Comparison of ENCODE assay signal across 8 cellular contexts in genomic region chr2:48601349-48601748, GRCh38. TPM values are rescaled to one million over a fixed set of nuclear protein-coding genes. Genes with fewer than 3 reads are reported as not detected.
DNase-seq lines count a peak whose midpoint lies in the region; ATAC-seq, FAIRE-seq and TF ChIP-seq lines count a peak whose summit lies in the region.

No MANE protein-coding gene starts in this region.

- H3K79me2 ChIP-seq in H1 (ENCODE audit: control insufficient read depth in 1 of 2, insufficient read depth in 2 of 2, low read length in 2 of 2), result no peaks in the 10 kb centered on the region

- TF ChIP-seq CTCF in H1 (IDR thresholded peaks at IDR 0.05; ENCODE audit: control extremely low read depth in 1 of 3, insufficient read depth in 1 of 3, low read depth in 1 of 3, low read length in 3 of 3) (peak; percentile 71 to 79 (median 74)), retinal pigment epithelial cell (conservative IDR thresholded peaks at IDR 0.05; ENCODE audit: low read depth, low read length) (peak; percentile 75)

- no peak overlapping the region for H3K14ac ChIP-seq in H1 (ENCODE audit: insufficient read length)

- H4K20me1 ChIP-seq in H1 (replicated peaks in 1 of 2; ENCODE audit: control insufficient read depth in 1 of 2, insufficient read depth in 2 of 2, low read length in 2 of 2), result no peaks in the 10 kb centered on the region

- no peak overlapping the region for H3K18ac ChIP-seq in H1 (ENCODE audit: extremely low read depth, low read length)

- CTCF ChIA-PET in H1 (lab: Charles Lee; ENCODE audit: partially characterized antibody), result interaction anchor here (0.9 to 2.4 kb wide), 8 partner anchors 10 to 355 kb away, joined by 3 to 16 read pairs (median 8); partner anchors contain the start of gene GTF2A1L

- H3K36me3 ChIP-seq in H1 (ENCODE audit: control insufficient read depth in 2 of 4, insufficient read depth in 4 of 4, low read length in 3 of 4), result no peaks in the 10 kb centered on the region; a peak in 3 of 8 replicates

- H2BK5ac ChIP-seq in H1 (ENCODE audit: low read depth, low read length), result no peak overlapping the region

- H4K8ac ChIP-seq in H1 (ENCODE audit: extremely low read depth, insufficient read depth, low read length), result no peak overlapping the region

- no peaks in the 10 kb centered on the region for H3K4me1 ChIP-seq in H1 (replicated peaks in 1 of 4; ENCODE audit: control insufficient read depth in 3 of 4, insufficient read depth in 4 of 4, low read length in 3 of 4)

- H3K27ac ChIP-seq in H1 (ENCODE audit: low read depth, low read length), result no peak overlapping the region

- peak; percentile 55 for ATAC-seq in GM19035 (IDR thresholded peaks at IDR 0.05; ENCODE audit: unreplicated experiment)

- no peak overlapping the region for H4K91ac ChIP-seq in H1 (replicated peaks; ENCODE audit: insufficient read length, low read length)

- H2BK20ac ChIP-seq in H1 (ENCODE audit: low read length), result no peak overlapping the region

- TF ChIP-seq POLR2A in H1 (IDR thresholded peaks at IDR 0.05; ENCODE audit: control extremely low read depth in 1 of 2, low read depth in 2 of 2, low read length in 2 of 2), result no peak

- no peak overlapping the region for H2BK120ac ChIP-seq in H1 (replicated peaks; ENCODE audit: low read depth, low read length)

- TF ChIP-seq EP300 in H1 (IDR thresholded peaks at IDR 0.05; ENCODE audit: borderline replicate concordance in 1 of 2, low read depth in 2 of 2, low read length in 2 of 2), result no peak

- H3K23ac ChIP-seq in H1 (ENCODE audit: insufficient read length), result no peak overlapping the region

- no peak overlapping the region for H3K56ac ChIP-seq in H1 (replicated peaks; ENCODE audit: insufficient read length, low read depth, low read length)

- no peaks in the 10 kb centered on the region for H3K27me3 ChIP-seq in H1 (replicated peaks in 1 of 4; ENCODE audit: control insufficient read depth in 3 of 4, extremely low read depth in 1 of 4, insufficient read depth in 3 of 4, low read length in 3 of 4)

- H3K4ac ChIP-seq in H1 (replicated peaks; ENCODE audit: insufficient read length, low read depth, low read length), result no peak overlapping the region

- H3K4me3 ChIP-seq in H1 (ENCODE audit: extremely low read depth in 1 of 4, insufficient read depth in 2 of 4, low read depth in 3 of 4, low read length in 4 of 4), result no peak overlapping the region
- no peak overlapping the region for H3K4me3 ChIP-seq in retinal pigment epithelial cell (ENCODE audit: low read length)

- POLR2A ChIA-PET in H1 (lab: Charles Lee; ENCODE audit: partially characterized antibody), result no interaction called here

- no peak overlapping the region for H4K5ac ChIP-seq in H1 (ENCODE audit: insufficient read length, low read depth, low read length)

- H3K9me3 ChIP-seq in H1 (ENCODE audit: insufficient read depth in 2 of 2, low read depth in 1 of 2, low read length in 1 of 2), result no peaks in the 10 kb centered on the region

- H3K4me2 ChIP-seq in H1 (ENCODE audit: insufficient read depth in 1 of 2, low read depth in 2 of 2, low read length in 2 of 2), result no peak overlapping the region

- H2AK5ac ChIP-seq in H1 (ENCODE audit: low read depth, low read length), result no peak overlapping the region

- H2BK15ac ChIP-seq in H1 (ENCODE audit: low read length), result no peak overlapping the region

- peak; percentile 86 to 88 for TF ChIP-seq RAD21 in H1 (IDR thresholded peaks at IDR 0.05 in 1 of 2, conservative IDR thresholded peaks at IDR 0.05 in 1 of 2; ENCODE audit: low read depth in 2 of 2, low read length in 2 of 2)

- H2AFZ ChIP-seq in H1 (ENCODE audit: low read length), result no peak overlapping the region

- no peaks in the 10 kb centered on the region for H3K79me1 ChIP-seq in H1 (ENCODE audit: low read depth, low read length)

- WGBS in H1 (ENCODE audit: extremely low coverage in 1 of 2, insufficient coverage in 1 of 2, insufficient read length in 1 of 2, insufficient replicate concordance in 2 of 2, low coverage in 1 of 2, low lambda C conversion rate in 2 of 2, missing lambda C conversion rate in 1 of 2), 2 experiments, result 63% methylated on average over 7 of the region's 7 CpGs; no CpG with 5 or more reads in 1 of the 2 experiments

- no peak overlapping the region for H2BK12ac ChIP-seq in H1 (ENCODE audit: low read depth, low read length)

- no peaks in the 10 kb centered on the region; the same call in 1 of the 2 replicates for H3K23me2 ChIP-seq in H1 (ENCODE audit: low read depth, low read length)

- DNase-seq in Ammon's horn (ENCODE audit: low spot score) (peak; percentile 52), NCI-H510A treated with DMSO at 0.1 percent for 48 hours (lab: John Stamatoyannopoulos, UW) (peak; percentile 64), H1 (ENCODE audit: low read depth in 1 of 2, low spot score in 2 of 2) (peak in 1 of 2 experiments; percentile 66), retinal pigment epithelial cell (ENCODE audit: low read depth) (no peak), NCI-H187 (lab: John Stamatoyannopoulos, UW) (no peak), cerebellar nuclear complex (lab: John Stamatoyannopoulos, UW) (no peak)
- DNase-seq in activated CD8-positive, alpha-beta memory T cell treated with anti-CD3 and anti-CD28 coated beads for 24 hours, result no peak

- peak; percentile 65 for FAIRE-seq in H1 (lab: Jason Lieb, UNC)

- no peak overlapping the region for H3K9ac ChIP-seq in H1 (replicated peaks in 1 of 4; ENCODE audit: extremely low read depth in 1 of 4, low read depth in 3 of 4, low read length in 3 of 4)

TF ChIP-seq in H1, 55 proteins besides CTCF, POLR2A, EP300 and RAD21:
- TF ChIP-seq TEAD4 (IDR thresholded peaks at IDR 0.05; ENCODE audit: low read depth, low read length) (no peak), EZH2 (IDR thresholded peaks at IDR 0.05; ENCODE audit: low read depth, low read length, severe bottlenecking) (no peak), NANOG (IDR thresholded peaks at IDR 0.05; ENCODE audit: insufficient read depth, low read depth, low read length, poor library complexity, severe bottlenecking) (peak; percentile 27), ASH2L (IDR thresholded peaks at IDR 0.05; ENCODE audit: low read length) (no peak), YY1 (IDR thresholded peaks at IDR 0.05; ENCODE audit: low read depth, low read length) (peak; percentile 29; the same call in 1 of the 2 replicates)

RNA-seq across cellular contexts. Expression of gene GTF2A1L, which starts 16.3 kb away (rescaled TPM):
- total RNA-seq in H1 (2021; fragmentation: NEBNext Ultra II Directional; extraction: Animal tissue kit (Norgen Biotek cat#: 25700)), result not detected in 2 replicates
- 0.18 and 0.20 TPM in 2 replicates for polyA plus RNA-seq in H1 (2011; rRNA removed)
- 0.94 TPM for polyA plus RNA-seq in H1 (2011; cell fraction: cytosol; rRNA removed)
- polyA plus RNA-seq in H1 (2011; cell fraction: nucleus; rRNA removed), result 0.37 TPM
- 0.19 TPM in 1 of 4 replicates, not detected in the others for polyA plus RNA-seq in H1 (2012, experiment 1 of 2)
- not detected for polyA plus RNA-seq in H1 (2012, experiment 2 of 2)
- 0.36 TPM for polyA plus RNA-seq in H1 (2013, experiment 1 of 2)
- polyA plus RNA-seq in H1 (2013, experiment 2 of 2), result 0.24 TPM
- polyA minus RNA-seq in H1 (2011; rRNA and poly(A)+ RNA removed), result not detected in 2 replicates
- not detected for polyA minus RNA-seq in H1 (2011; cell fraction: cytosol; rRNA and poly(A)+ RNA removed)
- 1.7 TPM for polyA minus RNA-seq in H1 (2011; cell fraction: nucleus; rRNA and poly(A)+ RNA removed)

Comparison
In these comparisons a context has a peak if more than half of its experiments do, and no peak if none do; other contexts are left out.
1. DNase-seq: peak in Ammon's horn (single experiment) and NCI-H510A treated with DMSO at 0.1 percent for 48 hours (single experiment); none in retinal pigment epithelial cell (single experiment), NCI-H187 (0 of 2), activated CD8-positive, alpha-beta memory T cell treated with anti-CD3 and anti-CD28 coated beads for 24 hours (single experiment) and cerebellar nuclear complex (0 of 2).